Comparison of ENCODE assay signal across 1 cellular context in the genomic region with DNA sequence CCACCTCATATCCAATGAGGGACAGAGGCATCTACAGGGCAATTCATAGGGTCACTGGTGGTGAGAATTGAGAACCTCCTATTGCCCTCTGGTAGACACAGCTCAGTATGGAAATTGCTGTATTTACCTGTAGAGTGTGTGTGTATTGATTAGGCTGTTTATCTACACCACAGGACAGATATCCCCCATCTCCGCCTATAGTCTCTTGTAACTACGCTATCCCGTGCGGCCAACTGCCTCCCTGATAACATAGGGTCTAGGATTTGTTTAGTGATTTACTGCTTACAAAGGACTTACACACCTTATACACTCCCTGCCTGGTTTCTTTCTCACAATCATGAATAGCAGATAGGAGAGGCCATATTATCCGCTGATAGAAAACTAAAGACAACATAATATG.
TF ChIP-seq lines count a peak whose summit lies in the region.

No MANE protein-coding gene starts in this region.

TF ChIP-seq in K562, 482 proteins besides CTCF, POLR2A, EP300 and RAD21 (continued from another document and continues in another):
- TF ChIP-seq CHD7 (IDR thresholded peaks at IDR 0.05; ENCODE audit: low read depth, low read length) (no peak), IRF1 (CRISPR knock-in tag; IDR thresholded peaks at IDR 0.05; ENCODE audit: borderline replicate concordance) (no peak), ZNF41 (CRISPR knock-in tag; conservative IDR thresholded peaks at IDR 0.05) (no peak), ZNF347 (CRISPR knock-in tag; IDR thresholded peaks at IDR 0.05; ENCODE audit: low read depth) (no peak), SOX6 (IDR thresholded peaks at IDR 0.05) (no peak), CBFA2T3 (IDR thresholded peaks at IDR 0.05) (peak; percentile 72), MEIS2 (IDR thresholded peaks at IDR 0.05; ENCODE audit: partially characterized antibody) (peak; percentile 46), ZNF696 (CRISPR knock-in tag; conservative IDR thresholded peaks at IDR 0.05) (no peak), MAFF (IDR thresholded peaks at IDR 0.05; ENCODE audit: low read length) (peak; percentile 4; the same call in 1 of the 2 replicates), MIER1 (IDR thresholded peaks at IDR 0.05; ENCODE audit: low read depth) (no peak), TAL1 (IDR thresholded peaks at IDR 0.05) (peak; percentile 9; the same call in 1 of the 2 replicates), TCFL5 (CRISPR knock-in tag; conservative IDR thresholded peaks at IDR 0.05) (no peak), PTTG1 (tag; IDR thresholded peaks at IDR 0.05; ENCODE audit: low read depth) (no peak), RBM15 (IDR thresholded peaks at IDR 0.05; ENCODE audit: insufficient read depth, low read length) (no peak), ZNF551 (CRISPR knock-in tag; IDR thresholded peaks at IDR 0.05) (no peak), CC2D1A (IDR thresholded peaks at IDR 0.05) (no peak), NFIX (CRISPR knock-in tag; IDR thresholded peaks at IDR 0.05; ENCODE audit: low read depth) (no peak), PRDM10 (IDR thresholded peaks at IDR 0.05; ENCODE audit: partially characterized antibody) (peak; percentile 32), TAF1 (IDR thresholded peaks at IDR 0.05; ENCODE audit: control insufficient read depth, extremely low read depth, insufficient read depth, low read length, severe bottlenecking) (no peak), RAD51 (IDR thresholded peaks at IDR 0.05; ENCODE audit: borderline replicate concordance, low read depth) (no peak), TEAD4 (IDR thresholded peaks at IDR 0.05; ENCODE audit: low read length) (0 out of 2 replicates have a peak, but pooled peaks have one; percentile 14), TEAD4 (CRISPR knock-in tag; IDR thresholded peaks at IDR 0.05; ENCODE audit: borderline replicate concordance) (no peak), MNT (conservative IDR thresholded peaks at IDR 0.05) (no peak), GATAD2A (IDR thresholded peaks at IDR 0.05) (no peak), SIN3B (IDR thresholded peaks at IDR 0.05; ENCODE audit: low read depth) (no peak), CBX1 (IDR thresholded peaks at IDR 0.05; ENCODE audit: low read depth) (no peak), CTBP1 (IDR thresholded peaks at IDR 0.05; ENCODE audit: borderline replicate concordance) (no peak), KDM1A (IDR thresholded peaks at IDR 0.05) (peak; percentile 50 to 70; a peak in 3 of 4 replicates), HDAC6 (IDR thresholded peaks at IDR 0.05; ENCODE audit: low read depth, low read length) (no peak), DMBX1 (CRISPR knock-in tag; IDR thresholded peaks at IDR 0.05; ENCODE audit: borderline replicate concordance) (no peak)
- TF ChIP-seq, protein P1, sequence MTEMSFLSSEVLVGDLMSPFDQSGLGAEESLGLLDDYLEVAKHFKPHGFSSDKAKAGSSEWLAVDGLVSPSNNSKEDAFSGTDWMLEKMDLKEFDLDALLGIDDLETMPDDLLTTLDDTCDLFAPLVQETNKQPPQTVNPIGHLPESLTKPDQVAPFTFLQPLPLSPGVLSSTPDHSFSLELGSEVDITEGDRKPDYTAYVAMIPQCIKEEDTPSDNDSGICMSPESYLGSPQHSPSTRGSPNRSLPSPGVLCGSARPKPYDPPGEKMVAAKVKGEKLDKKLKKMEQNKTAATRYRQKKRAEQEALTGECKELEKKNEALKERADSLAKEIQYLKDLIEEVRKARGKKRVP (CRISPR knock-in tag; IDR thresholded peaks at IDR 0.05): no peak
- TF ChIP-seq, protein P2, sequence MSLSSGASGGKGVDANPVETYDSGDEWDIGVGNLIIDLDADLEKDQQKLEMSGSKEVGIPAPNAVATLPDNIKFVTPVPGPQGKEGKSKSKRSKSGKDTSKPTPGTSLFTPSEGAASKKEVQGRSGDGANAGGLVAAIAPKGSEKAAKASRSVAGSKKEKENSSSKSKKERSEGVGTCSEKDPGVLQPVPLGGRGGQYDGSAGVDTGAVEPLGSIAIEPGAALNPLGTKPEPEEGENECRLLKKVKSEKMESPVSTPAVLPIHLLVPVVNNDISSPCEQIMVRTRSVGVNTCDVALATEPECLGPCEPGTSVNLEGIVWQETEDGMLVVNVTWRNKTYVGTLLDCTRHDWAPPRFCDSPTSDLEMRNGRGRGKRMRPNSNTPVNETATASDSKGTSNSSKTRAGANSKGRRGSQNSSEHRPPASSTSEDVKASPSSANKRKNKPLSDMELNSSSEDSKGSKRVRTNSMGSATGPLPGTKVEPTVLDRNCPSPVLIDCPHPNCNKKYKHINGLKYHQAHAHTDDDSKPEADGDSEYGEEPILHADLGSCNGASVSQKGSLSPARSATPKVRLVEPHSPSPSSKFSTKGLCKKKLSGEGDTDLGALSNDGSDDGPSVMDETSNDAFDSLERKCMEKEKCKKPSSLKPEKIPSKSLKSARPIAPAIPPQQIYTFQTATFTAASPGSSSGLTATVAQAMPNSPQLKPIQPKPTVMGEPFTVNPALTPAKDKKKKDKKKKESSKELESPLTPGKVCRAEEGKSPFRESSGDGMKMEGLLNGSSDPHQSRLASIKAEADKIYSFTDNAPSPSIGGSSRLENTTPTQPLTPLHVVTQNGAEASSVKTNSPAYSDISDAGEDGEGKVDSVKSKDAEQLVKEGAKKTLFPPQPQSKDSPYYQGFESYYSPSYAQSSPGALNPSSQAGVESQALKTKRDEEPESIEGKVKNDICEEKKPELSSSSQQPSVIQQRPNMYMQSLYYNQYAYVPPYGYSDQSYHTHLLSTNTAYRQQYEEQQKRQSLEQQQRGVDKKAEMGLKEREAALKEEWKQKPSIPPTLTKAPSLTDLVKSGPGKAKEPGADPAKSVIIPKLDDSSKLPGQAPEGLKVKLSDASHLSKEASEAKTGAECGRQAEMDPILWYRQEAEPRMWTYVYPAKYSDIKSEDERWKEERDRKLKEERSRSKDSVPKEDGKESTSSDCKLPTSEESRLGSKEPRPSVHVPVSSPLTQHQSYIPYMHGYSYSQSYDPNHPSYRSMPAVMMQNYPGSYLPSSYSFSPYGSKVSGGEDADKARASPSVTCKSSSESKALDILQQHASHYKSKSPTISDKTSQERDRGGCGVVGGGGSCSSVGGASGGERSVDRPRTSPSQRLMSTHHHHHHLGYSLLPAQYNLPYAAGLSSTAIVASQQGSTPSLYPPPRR (CRISPR knock-in tag; IDR thresholded peaks at IDR 0.05; ENCODE audit: borderline replicate concordance): no peak
